Comparison of ENCODE assay signal across 8 cellular contexts in genomic region chr10:84205049-84205852, GRCh38. TPM values are rescaled to one million over a fixed set of nuclear protein-coding genes. Genes with fewer than 3 reads are reported as not detected.
DNase-seq lines count a peak whose midpoint lies in the region; ATAC-seq and TF ChIP-seq lines count a peak whose summit lies in the region.

No MANE protein-coding gene starts in this region.

- DNase-seq in AG04449 (ENCODE audit: low read depth, low spot score) (no peak), NCI-H1694 (lab: John Stamatoyannopoulos, UW) (peak; percentile 77), dermis blood vessel endothelial cell (peak; percentile 66), lung microvascular endothelial cell (ENCODE audit: low read depth in 2 of 2) (peak; percentile 57 to 62)
- peak; percentile 73 for DNase-seq in activated CD4-positive, alpha-beta T cell treated with anti-CD3 and anti-CD28 coated beads, Interleukin-2, amount 10 ng/mL, durations not matched to agents 7 days and 5 days
- DNase-seq in stimulated activated CD8-positive, alpha-beta memory T cell treated with anti-CD3 and anti-CD28 coated beads, Interleukin-2, amount 100 ng/mL, for 1 hour (ENCODE audit: low read depth in 2 of 2), result peak; percentile 29 to 44

- TF ChIP-seq CTCF in AG04449 (IDR thresholded peaks at IDR 0.05; ENCODE audit: insufficient read depth, low read length, missing control alignments), result peak; percentile 77

- POLR2A ChIA-PET in AG04449 (lab: Yijun Ruan, JAX), result no interaction called here
- POLR2A ChIA-PET in activated CD4-positive, alpha-beta T cell treated with anti-CD3 and anti-CD28 coated beads, Interleukin-2, amount 10 ng/mL, durations not matched to agents 7 days and 5 days (lab: Charles Lee), result no interaction called here

- H3K4me3 Mint-ChIP-seq in activated CD4-positive, alpha-beta T cell treated with anti-CD3 and anti-CD28 coated beads, Interleukin-2, amount 10 ng/mL, durations not matched to agents 7 days and 5 days, result no peak overlapping the region

- H3K27ac Mint-ChIP-seq in activated CD4-positive, alpha-beta T cell treated with anti-CD3 and anti-CD28 coated beads, Interleukin-2, amount 10 ng/mL, durations not matched to agents 7 days and 5 days, result no peak overlapping the region

- CTCF ChIA-PET in AG04449 (lab: Yijun Ruan, JAX), result interaction anchor here (0.7 to 1.5 kb wide), 3 partner anchors 24 to 332 kb away, joined by 3 to 5 read pairs (median 3); no protein-coding TSS in a partner anchor
- CTCF ChIA-PET in activated CD4-positive, alpha-beta T cell treated with anti-CD3 and anti-CD28 coated beads, Interleukin-2, amount 10 ng/mL, durations not matched to agents 7 days and 5 days (lab: Charles Lee), result interaction anchor here (0.8 to 1.6 kb wide), 4 partner anchors 9 to 60 kb away, joined by 3 to 8 read pairs (median 4); no protein-coding TSS in a partner anchor

- H3K36me3 Mint-ChIP-seq in activated CD4-positive, alpha-beta T cell treated with anti-CD3 and anti-CD28 coated beads, Interleukin-2, amount 10 ng/mL, durations not matched to agents 7 days and 5 days (ENCODE audit: low read depth), result no peaks in the 10 kb centered on the region

- H3K27me3 Mint-ChIP-seq in activated CD4-positive, alpha-beta T cell treated with anti-CD3 and anti-CD28 coated beads, Interleukin-2, amount 10 ng/mL, durations not matched to agents 7 days and 5 days, result peaks cover 7% of the 10 kb centered on the region

- no peaks in the 10 kb centered on the region for H3K9me3 Mint-ChIP-seq in activated CD4-positive, alpha-beta T cell treated with anti-CD3 and anti-CD28 coated beads, Interleukin-2, amount 10 ng/mL, durations not matched to agents 7 days and 5 days

- ATAC-seq in GM18498 (IDR thresholded peaks at IDR 0.05; ENCODE audit: unreplicated experiment), result peak; percentile 83
- peak; percentile 64 for ATAC-seq in HG02870 (IDR thresholded peaks at IDR 0.05; ENCODE audit: unreplicated experiment)

- H3K4me3 ChIP-seq in AG04449 (ENCODE audit: low read depth, low read length), result no peak overlapping the region

- peaks cover 2% of the 10 kb centered on the region for H3K4me1 Mint-ChIP-seq in activated CD4-positive, alpha-beta T cell treated with anti-CD3 and anti-CD28 coated beads, Interleukin-2, amount 10 ng/mL, durations not matched to agents 7 days and 5 days

RNA-seq across cellular contexts. Expression of gene CDHR1, which starts 10.9 kb away (rescaled TPM):
- under 1 TPM in 1 of 2 experiments, not detected in 1; 0.07 TPM for total RNA-seq in activated CD4-positive, alpha-beta T cell treated with anti-CD3 and anti-CD28 coated beads, Interleukin-2, amount 10 ng/mL, durations not matched to agents 7 days and 5 days
- 0.68 and 2.3 TPM in 2 replicates for total RNA-seq in dermis blood vessel endothelial cell
- total RNA-seq in lung microvascular endothelial cell, result under 0.01 TPM in 2 replicates

RNA-seq across cellular contexts. Expression of gene LRIT2, which starts 20.1 kb away (rescaled TPM):
- total RNA-seq in activated CD4-positive, alpha-beta T cell treated with anti-CD3 and anti-CD28 coated beads, Interleukin-2, amount 10 ng/mL, durations not matched to agents 7 days and 5 days, result not detected
- not detected in 2 replicates for total RNA-seq in dermis blood vessel endothelial cell
- not detected in 2 replicates for total RNA-seq in lung microvascular endothelial cell

RNA-seq across cellular contexts. Expression of gene GPR15LG, which starts 31.6 kb away (rescaled TPM):
- not detected for total RNA-seq in activated CD4-positive, alpha-beta T cell treated with anti-CD3 and anti-CD28 coated beads, Interleukin-2, amount 10 ng/mL, durations not matched to agents 7 days and 5 days
- total RNA-seq in dermis blood vessel endothelial cell, result 0.47 TPM in 1 of 2 replicates, not detected in the other
- total RNA-seq in lung microvascular endothelial cell, result not detected in 2 replicates

RNA-seq across cellular contexts. Expression of gene LRIT1, which starts 36.1 kb away (rescaled TPM):
- total RNA-seq in activated CD4-positive, alpha-beta T cell treated with anti-CD3 and anti-CD28 coated beads, Interleukin-2, amount 10 ng/mL, durations not matched to agents 7 days and 5 days, result not detected
- total RNA-seq in dermis blood vessel endothelial cell (not detected in 2 replicates), lung microvascular endothelial cell (not detected in 2 replicates)

RNA-seq across cellular contexts. Expression of gene RGR, which starts 39.6 kb away (rescaled TPM):
- not detected for total RNA-seq in activated CD4-positive, alpha-beta T cell treated with anti-CD3 and anti-CD28 coated beads, Interleukin-2, amount 10 ng/mL, durations not matched to agents 7 days and 5 days
- total RNA-seq in dermis blood vessel endothelial cell, result not detected in 2 replicates
- not detected in 2 replicates for total RNA-seq in lung microvascular endothelial cell
